8 cellular contexts compared by ENCODE assay signal in genomic region chr1:152034654-152035405, GRCh38. TPM values are rescaled to one million over a fixed set of nuclear protein-coding genes. Genes with fewer than 3 reads are reported as not detected.
DNase-seq lines count a peak whose midpoint lies in the region; ATAC-seq, FAIRE-seq and TF ChIP-seq lines count a peak whose summit lies in the region.

No MANE protein-coding gene starts in this region.

- peak; percentile 73 for FAIRE-seq in TTC549 (lab: Jason Lieb, UNC)

- DNase-seq in D341Med (ENCODE audit: low spot score) (peak; percentile 73), MV-4-11 (lab: John Stamatoyannopoulos, UW) (peak; percentile 83), breast epithelium (ENCODE audit: low spot score in 2 of 2) (no peak), kidney tubule cell (ENCODE audit: low spot score) (peak; percentile 86)
- peak in 2 of 3 donors; percentile 15 to 27 for DNase-seq in stimulated activated CD4-positive, alpha-beta T cell treated with anti-CD3 and anti-CD28 coated beads, TNF-alpha, amount 100 ng/mL, for 1 hour (ENCODE audit: low read depth in 3 of 3, low spot score in 1 of 3)

- peak overlapping the region; percentile 72 to 88 (median 88) for H3K4me3 ChIP-seq in breast epithelium

- intact Hi-C loops in breast epithelium (cut with DNase I; ENCODE audit: low total_unique reads): no loop called here

- ATAC-seq in GM21619 (IDR thresholded peaks at IDR 0.05; ENCODE audit: unreplicated experiment): peak; percentile 45
- no peak for ATAC-seq in HG03565 (IDR thresholded peaks at IDR 0.05; ENCODE audit: unreplicated experiment)

- peak; percentile 35 to 57 (median 56) for TF ChIP-seq CTCF in breast epithelium (IDR thresholded peaks at IDR 0.05)

- peaks cover 0 to 6% of the 10 kb centered on the region in 2 donors for H3K4me1 ChIP-seq in breast epithelium

- no peak for TF ChIP-seq POLR2A in breast epithelium (IDR thresholded peaks at IDR 0.05)

- H3K27ac ChIP-seq in breast epithelium: peak overlapping the region; percentile 96 to 97

- H3K36me3 ChIP-seq in breast epithelium: no peaks in the 10 kb centered on the region

- H3K27me3 ChIP-seq in breast epithelium: no peaks in the 10 kb centered on the region

- H3K9me3 ChIP-seq in breast epithelium: no peaks in the 10 kb centered on the region

RNA-seq across cellular contexts. Expression of gene S100A11, which starts 2.0 kb away (rescaled TPM):
- total RNA-seq in breast epithelium: 100 to 1,000 TPM; 220 to 325 (median 275) TPM

RNA-seq across cellular contexts. Expression of gene S100A10, which starts 41.2 kb away (rescaled TPM):
- 100 to 1,000 TPM in 1 of 3 donors, 10 to 100 TPM in 2; 70.4 to 156 (median 84.9) TPM for total RNA-seq in breast epithelium

RNA-seq across cellular contexts. Expression of gene TCHHL1, which starts 54.0 kb away (rescaled TPM):
- total RNA-seq in breast epithelium: not detected

Comparison
In these comparisons a context has a peak if more than half of its experiments do, and no peak if none do; other contexts are left out.
1. DNase-seq: peak in D341Med (single experiment), MV-4-11 (single experiment), kidney tubule cell (single experiment) and stimulated activated CD4-positive, alpha-beta T cell treated with anti-CD3 and anti-CD28 coated beads, TNF-alpha, amount 100 ng/mL, for 1 hour (2 of 3); none in breast epithelium (0 of 2).